7 cellular contexts compared by ENCODE assay signal in the genomic region with DNA sequence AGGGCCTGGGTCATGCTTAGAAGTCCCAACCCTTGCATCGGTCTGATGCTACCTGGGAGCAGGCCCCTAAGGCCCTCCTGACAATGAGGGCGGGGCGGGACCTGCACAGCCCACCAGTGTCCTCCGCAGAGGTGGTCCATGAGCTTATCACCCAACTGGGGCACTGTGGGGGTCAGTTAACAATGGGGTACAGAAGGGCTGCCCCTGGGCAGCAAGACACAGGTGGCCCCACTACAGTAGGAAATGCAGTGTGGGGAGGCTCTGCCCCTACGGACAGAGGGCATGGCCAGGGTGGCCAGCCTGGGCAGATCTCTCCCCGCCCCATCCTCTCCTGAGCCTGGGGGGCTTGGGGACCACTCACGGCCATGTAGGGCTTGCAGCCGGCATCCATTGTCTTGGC.
DNase-seq lines count a peak whose midpoint lies in the region; ATAC-seq and TF ChIP-seq lines count a peak whose summit lies in the region.
"Not testable (repeated sequence)": the region's sequence is repeated elsewhere in the genome, so short reads cannot be mapped to it uniquely, and the experiment has no call there.

No MANE protein-coding gene starts in this region.

- WGBS in spleen, 5 donors = 75 to 91% (median 88%) methylated on average over 5 to 8 of the region's 8 CpGs

- not testable (repeated sequence) for H3K27me3 Mint-ChIP-seq in activated T-cell treated with anti-CD3 and anti-CD28 coated beads, Interleukin-2, amount 50 U/mL, for 24 hours; natural killer cell treated with Interleukin-12 subunit alpha and Interleukin-12 subunit beta and Interleukin-15 and Interleukin-18, amount 100 ng/mL, for 72 hours

- H3K9me3 Mint-ChIP-seq in activated T-cell treated with anti-CD3 and anti-CD28 coated beads, Interleukin-2, amount 50 U/mL, for 24 hours; natural killer cell treated with Interleukin-12 subunit alpha and Interleukin-12 subunit beta and Interleukin-15 and Interleukin-18, amount 100 ng/mL, for 72 hours: not testable (repeated sequence)

- H3K27ac ChIP-seq in right atrium auricular region, spleen: not testable (repeated sequence)

- not testable (repeated sequence) for H3K4me1 Mint-ChIP-seq in activated T-cell treated with anti-CD3 and anti-CD28 coated beads, Interleukin-2, amount 50 U/mL, for 24 hours (ENCODE audit: low read depth); natural killer cell treated with Interleukin-12 subunit alpha and Interleukin-12 subunit beta and Interleukin-15 and Interleukin-18, amount 100 ng/mL, for 72 hours (ENCODE audit: low read depth in 2 of 2)

- H3K36me3 ChIP-seq in right atrium auricular region, spleen: not testable (repeated sequence)

- H3K27ac Mint-ChIP-seq in activated T-cell treated with anti-CD3 and anti-CD28 coated beads, Interleukin-2, amount 50 U/mL, for 24 hours; natural killer cell treated with Interleukin-12 subunit alpha and Interleukin-12 subunit beta and Interleukin-15 and Interleukin-18, amount 100 ng/mL, for 72 hours: not testable (repeated sequence)

- not testable (repeated sequence) for H3K4me1 ChIP-seq in right atrium auricular region, spleen

- intact Hi-C loops in spleen (cut with DNase I; ENCODE audit: low total_unique reads) = not testable (repeated sequence)

- DNase-seq in GM03348 (ENCODE audit: low spot score) = peak; percentile 1
- peak; percentile 0 for DNase-seq in GM20000 (ENCODE audit: low spot score)
- DNase-seq in activated T-cell treated with anti-CD3 and anti-CD28 coated beads, Interleukin-2, amount 50 U/mL, for 24 hours = peak; percentile 8
- DNase-seq in right atrium auricular region (ENCODE audit: low spot score) = peak; percentile 36
- not testable (repeated sequence) for DNase-seq in natural killer cell treated with Interleukin-12 subunit alpha and Interleukin-12 subunit beta and Interleukin-15 and Interleukin-18, amount 100 ng/mL, for 72 hours (ENCODE audit: low spot score)
- peak; percentile 39 for DNase-seq in spleen
- peak; percentile 35 for DNase-seq in ureter (ENCODE audit: low spot score)

- H3K27me3 ChIP-seq in right atrium auricular region; spleen (replicated peaks in 1 of 7): not testable (repeated sequence)

- TF ChIP-seq POLR2A in spleen (IDR thresholded peaks at IDR 0.05) = not testable (repeated sequence)

- not testable (repeated sequence) for H3K4me3 Mint-ChIP-seq in activated T-cell treated with anti-CD3 and anti-CD28 coated beads, Interleukin-2, amount 50 U/mL, for 24 hours; natural killer cell treated with Interleukin-12 subunit alpha and Interleukin-12 subunit beta and Interleukin-15 and Interleukin-18, amount 100 ng/mL, for 72 hours

- not testable (repeated sequence) for H3K4me3 ChIP-seq in right atrium auricular region, spleen

- not testable (repeated sequence) for TF ChIP-seq CTCF in GM20000 (IDR thresholded peaks at IDR 0.05; ENCODE audit: extremely low read depth, missing control alignments); right atrium auricular region (IDR thresholded peaks at IDR 0.05); spleen (IDR thresholded peaks at IDR 0.05 in 8 of 11, conservative IDR thresholded peaks at IDR 0.05 in 3 of 11)

- peak; percentile 48 to 64 for ATAC-seq in natural killer cell treated with Interleukin-12 subunit alpha and Interleukin-12 subunit beta and Interleukin-15 and Interleukin-18, amount 100 ng/mL, for 72 hours

- not testable (repeated sequence) for H3K9me3 ChIP-seq in right atrium auricular region, spleen

- not testable (repeated sequence) for H3K36me3 Mint-ChIP-seq in activated T-cell treated with anti-CD3 and anti-CD28 coated beads, Interleukin-2, amount 50 U/mL, for 24 hours (ENCODE audit: low read depth); natural killer cell treated with Interleukin-12 subunit alpha and Interleukin-12 subunit beta and Interleukin-15 and Interleukin-18, amount 100 ng/mL, for 72 hours
